Comparison of ENCODE assay signal across 11 cellular contexts in genomic region chr10:122407375-122408125, GRCh38. TPM values are rescaled to one million over a fixed set of nuclear protein-coding genes. Genes with fewer than 3 reads are reported as not detected.
A peak's percentile ranks its signal among the peaks of the same experiment; 100 is the strongest.
DNase-seq lines count a peak whose midpoint lies in the region; ATAC-seq, FAIRE-seq and TF ChIP-seq lines count a peak whose summit lies in the region.
"Had no signal": no experiment of that assay in that cellular context is flagged by ENCODE, and none has a peak within 500 bp of the region (broad histone marks: within the 10 kb centered on the region; RNA-seq: fewer than 3 reads in every experiment).

No MANE protein-coding gene starts in this region.

- peak overlapping the region; percentile 46 for H3K27ac Mint-ChIP-seq in activated naive CD4-positive, alpha-beta T cell treated with anti-CD3 and anti-CD28 coated beads for 36 hours
- no peak overlapping the region for H3K27ac Mint-ChIP-seq in astrocyte (ENCODE audit: unreplicated experiment)
- peak overlapping the region; percentile 10 to 15 for H3K27ac Mint-ChIP-seq in natural killer cell treated with Interleukin-12 subunit alpha and Interleukin-12 subunit beta and Interleukin-15 and Interleukin-18, amount 100 ng/mL, for 72 hours
- no peak overlapping the region for H3K27ac Mint-ChIP-seq in endodermal cell

- CTCF ChIA-PET in activated naive CD4-positive, alpha-beta T cell treated with anti-CD3 and anti-CD28 coated beads for 36 hours (lab: Charles Lee): interaction anchor here (1.6 kb wide), 1 partner anchor 12 kb away, joined by 5 read pairs; no protein-coding TSS in a partner anchor

- H3K9ac ChIP-seq in astrocyte (ENCODE audit: low read length): no peak overlapping the region
- H3K9ac ChIP-seq in endodermal cell (ENCODE audit: extremely low read depth, low read length, poor library complexity, severe bottlenecking): no peak overlapping the region

- H3K4me1 ChIP-seq in astrocyte (ENCODE audit: insufficient read depth, low read length) (no peaks in the 10 kb centered on the region), endodermal cell (ENCODE audit: control insufficient read depth, insufficient read depth, low read length) (no peaks in the 10 kb centered on the region)

- H3K27me3 ChIP-seq in astrocyte (ENCODE audit: insufficient read depth, low read length) (no peaks in the 10 kb centered on the region), endodermal cell (ENCODE audit: control insufficient read depth, insufficient read depth, low read length, poor library complexity, severe bottlenecking) (no peaks in the 10 kb centered on the region)

- intact Hi-C loops in activated naive CD4-positive, alpha-beta T cell treated with anti-CD3 and anti-CD28 coated beads for 36 hours (cut with micrococcal nuclease): loop anchor here (1.0 kb wide), 3 partner anchors 10 to 32 kb away; no protein-coding TSS in a partner anchor

- H3K36me3 ChIP-seq in astrocyte (ENCODE audit: insufficient read depth, low read length) (peaks cover 6% of the 10 kb centered on the region), endodermal cell (ENCODE audit: control insufficient read depth, insufficient read depth, low read length) (peaks cover 8% of the 10 kb centered on the region)

- TF ChIP-seq CTCF in astrocyte (IDR thresholded peaks at IDR 0.05; ENCODE audit: insufficient read depth, low read depth, low read length) (no peak), endodermal cell (conservative IDR thresholded peaks at IDR 0.05) (no peak)

- 91 to 94% methylated on average over 3 to 8 of the region's 8 CpGs for WGBS in endodermal cell (ENCODE audit: insufficient coverage in 1 of 2, insufficient read length in 1 of 2), 2 experiments

- H3K27me3 Mint-ChIP-seq in activated naive CD4-positive, alpha-beta T cell treated with anti-CD3 and anti-CD28 coated beads for 36 hours (ENCODE audit: low read depth): no peaks in the 10 kb centered on the region
- no peaks in the 10 kb centered on the region for H3K27me3 Mint-ChIP-seq in astrocyte (ENCODE audit: low read depth, unreplicated experiment)
- H3K27me3 Mint-ChIP-seq in natural killer cell treated with Interleukin-12 subunit alpha and Interleukin-12 subunit beta and Interleukin-15 and Interleukin-18, amount 100 ng/mL, for 72 hours: no peaks in the 10 kb centered on the region
- H3K27me3 Mint-ChIP-seq in endodermal cell (ENCODE audit: insufficient read depth): no peaks in the 10 kb centered on the region

- H3K27ac ChIP-seq in astrocyte (ENCODE audit: low read depth, low read length): no peak overlapping the region
- H3K27ac ChIP-seq in endodermal cell (ENCODE audit: low read depth, low read length): no peak overlapping the region
- H3K27ac ChIP-seq: RWPE1 had no signal

- no peak overlapping the region for H3K4me2 ChIP-seq in astrocyte (ENCODE audit: low read length)

- no peaks in the 10 kb centered on the region for H3K9me3 Mint-ChIP-seq in activated naive CD4-positive, alpha-beta T cell treated with anti-CD3 and anti-CD28 coated beads for 36 hours
- no peaks in the 10 kb centered on the region for H3K9me3 Mint-ChIP-seq in astrocyte (ENCODE audit: unreplicated experiment)
- H3K9me3 Mint-ChIP-seq in natural killer cell treated with Interleukin-12 subunit alpha and Interleukin-12 subunit beta and Interleukin-15 and Interleukin-18, amount 100 ng/mL, for 72 hours: no peaks in the 10 kb centered on the region
- no peaks in the 10 kb centered on the region for H3K9me3 Mint-ChIP-seq in endodermal cell

- FAIRE-seq in astrocyte (lab: Jason Lieb, UNC): no peak
- FAIRE-seq: small intestine had no signal

- no peak overlapping the region for H2AFZ ChIP-seq in astrocyte (ENCODE audit: low read depth, low read length)

- H4K20me1 ChIP-seq in astrocyte (ENCODE audit: insufficient read depth, low read length): no peaks in the 10 kb centered on the region

- DNase-seq in activated naive CD4-positive, alpha-beta T cell treated with anti-CD3 and anti-CD28 coated beads for 36 hours: peak; percentile 88
- DNase-seq in activated naive CD4-positive, alpha-beta T cell treated with Interleukin-2 at 50 U/mL for 16 hours: no peak
- DNase-seq in astrocyte (ENCODE audit: low read depth) (peak; percentile 13), superior temporal gyrus (ENCODE audit: extremely low spot score) (peak; percentile 69), LoVo (ENCODE audit: low spot score) (no peak), endodermal cell (no peak)
- no peak for DNase-seq in natural killer cell treated with Interleukin-12 subunit alpha and Interleukin-12 subunit beta and Interleukin-15 and Interleukin-18, amount 100 ng/mL, for 72 hours (ENCODE audit: low spot score)
- DNase-seq: small intestine had no signal

- H3K79me2 ChIP-seq in astrocyte (ENCODE audit: insufficient read depth, low read length): no peaks in the 10 kb centered on the region

- peak overlapping the region; percentile 30 for H3K4me3 Mint-ChIP-seq in activated naive CD4-positive, alpha-beta T cell treated with anti-CD3 and anti-CD28 coated beads for 36 hours
- H3K4me3 Mint-ChIP-seq in astrocyte (ENCODE audit: unreplicated experiment) (no peak overlapping the region), endodermal cell (no peak overlapping the region)
- H3K4me3 Mint-ChIP-seq in natural killer cell treated with Interleukin-12 subunit alpha and Interleukin-12 subunit beta and Interleukin-15 and Interleukin-18, amount 100 ng/mL, for 72 hours: no peak overlapping the region

- ATAC-seq in natural killer cell treated with Interleukin-12 subunit alpha and Interleukin-12 subunit beta and Interleukin-15 and Interleukin-18, amount 100 ng/mL, for 72 hours: no peak
- ATAC-seq in GM19467 (IDR thresholded peaks at IDR 0.05; ENCODE audit: unreplicated experiment): no peak

- peaks cover 47% of the 10 kb centered on the region for H3K4me1 Mint-ChIP-seq in activated naive CD4-positive, alpha-beta T cell treated with anti-CD3 and anti-CD28 coated beads for 36 hours (ENCODE audit: low read depth)
- H3K4me1 Mint-ChIP-seq in astrocyte (ENCODE audit: low read depth, unreplicated experiment) (peaks cover 1% of the 10 kb centered on the region), endodermal cell (no peaks in the 10 kb centered on the region)
- H3K4me1 Mint-ChIP-seq in natural killer cell treated with Interleukin-12 subunit alpha and Interleukin-12 subunit beta and Interleukin-15 and Interleukin-18, amount 100 ng/mL, for 72 hours (ENCODE audit: low read depth in 2 of 2): peaks cover 8 to 16% of the 10 kb centered on the region in 2 donors

- no peak overlapping the region for H3K4me3 ChIP-seq in astrocyte (ENCODE audit: insufficient read depth, low read depth, low read length)
- no peak overlapping the region for H3K4me3 ChIP-seq in endodermal cell (ENCODE audit: low read length)

- no peaks in the 10 kb centered on the region for H3K9me3 ChIP-seq in astrocyte (ENCODE audit: insufficient read depth, low read depth, low read length)
- H3K9me3 ChIP-seq in endodermal cell (ENCODE audit: control insufficient read depth, low read length): no peaks in the 10 kb centered on the region

- H3K36me3 Mint-ChIP-seq in activated naive CD4-positive, alpha-beta T cell treated with anti-CD3 and anti-CD28 coated beads for 36 hours (ENCODE audit: low read depth): peaks cover 13% of the 10 kb centered on the region
- H3K36me3 Mint-ChIP-seq in astrocyte (ENCODE audit: low read depth, unreplicated experiment): peaks cover 6% of the 10 kb centered on the region
- H3K36me3 Mint-ChIP-seq in natural killer cell treated with Interleukin-12 subunit alpha and Interleukin-12 subunit beta and Interleukin-15 and Interleukin-18, amount 100 ng/mL, for 72 hours: no peaks in the 10 kb centered on the region
- H3K36me3 Mint-ChIP-seq in endodermal cell (ENCODE audit: low read depth): peaks cover 14% of the 10 kb centered on the region

RNA-seq across cellular contexts. Expression of gene PLEKHA1, which starts 33.0 kb away (rescaled TPM):
- total RNA-seq in activated naive CD4-positive, alpha-beta T cell treated with anti-CD3 and anti-CD28 coated beads for 36 hours: 10 to 100 TPM; 17.6 to 17.9 TPM
- total RNA-seq in astrocyte (30.9 and 31.7 TPM in 2 replicates), endodermal cell (10 to 100 TPM; 29.6 to 49.0 TPM)
- total RNA-seq in natural killer cell treated with Interleukin-12 subunit alpha and Interleukin-12 subunit beta and Interleukin-15 and Interleukin-18, amount 100 ng/mL, for 72 hours: 1 to 10 TPM; 4.4 to 7.9 TPM
- 31.1 TPM for polyA plus RNA-seq in endodermal cell (2013, experiment 1 of 2)
- 30.1 TPM for polyA plus RNA-seq in endodermal cell (2013, experiment 2 of 2)

RNA-seq across cellular contexts. Expression of gene ARMS2, which starts 46.9 kb away (rescaled TPM):
- not detected for total RNA-seq in activated naive CD4-positive, alpha-beta T cell treated with anti-CD3 and anti-CD28 coated beads for 36 hours
- total RNA-seq in astrocyte (not detected in 2 replicates), endodermal cell (not detected)
- not detected for total RNA-seq in natural killer cell treated with Interleukin-12 subunit alpha and Interleukin-12 subunit beta and Interleukin-15 and Interleukin-18, amount 100 ng/mL, for 72 hours
- polyA plus RNA-seq in endodermal cell (2013, experiment 1 of 2): not detected
- polyA plus RNA-seq in endodermal cell (2013, experiment 2 of 2): not detected
- total RNA-seq: epithelial cell of proximal tubule had no signal
- polyA plus RNA-seq: small intestine had no signal

RNA-seq across cellular contexts. Expression of gene HTRA1, which starts 53.8 kb away (rescaled TPM):
- not detected for total RNA-seq in activated naive CD4-positive, alpha-beta T cell treated with anti-CD3 and anti-CD28 coated beads for 36 hours
- total RNA-seq in astrocyte: 34.9 and 89.8 TPM in 2 replicates
- not detected for total RNA-seq in natural killer cell treated with Interleukin-12 subunit alpha and Interleukin-12 subunit beta and Interleukin-15 and Interleukin-18, amount 100 ng/mL, for 72 hours
- 1 to 10 TPM; 1.7 to 3.1 TPM for total RNA-seq in endodermal cell
- polyA plus RNA-seq in endodermal cell (2013, experiment 1 of 2): 39.5 TPM
- polyA plus RNA-seq in endodermal cell (2013, experiment 2 of 2): 37.5 TPM

Comparison
In these comparisons a context has a peak if more than half of its experiments do, and no peak if none do; other contexts are left out.
1. DNase-seq: peak in activated naive CD4-positive, alpha-beta T cell treated with anti-CD3 and anti-CD28 coated beads for 36 hours (single experiment), astrocyte (single experiment) and superior temporal gyrus (single experiment); none in activated naive CD4-positive, alpha-beta T cell treated with Interleukin-2 at 50 U/mL for 16 hours (single experiment), natural killer cell treated with Interleukin-12 subunit alpha and Interleukin-12 subunit beta and Interleukin-15 and Interleukin-18, amount 100 ng/mL, for 72 hours (single experiment), LoVo (single experiment) and endodermal cell (single experiment).
2. H3K27ac Mint-ChIP-seq: peak in activated naive CD4-positive, alpha-beta T cell treated with anti-CD3 and anti-CD28 coated beads for 36 hours (single experiment) and natural killer cell treated with Interleukin-12 subunit alpha and Interleukin-12 subunit beta and Interleukin-15 and Interleukin-18, amount 100 ng/mL, for 72 hours (2 of 2); none in astrocyte (single experiment) and endodermal cell (single experiment).